16 cellular contexts compared by ENCODE assay signal in the genomic region with DNA sequence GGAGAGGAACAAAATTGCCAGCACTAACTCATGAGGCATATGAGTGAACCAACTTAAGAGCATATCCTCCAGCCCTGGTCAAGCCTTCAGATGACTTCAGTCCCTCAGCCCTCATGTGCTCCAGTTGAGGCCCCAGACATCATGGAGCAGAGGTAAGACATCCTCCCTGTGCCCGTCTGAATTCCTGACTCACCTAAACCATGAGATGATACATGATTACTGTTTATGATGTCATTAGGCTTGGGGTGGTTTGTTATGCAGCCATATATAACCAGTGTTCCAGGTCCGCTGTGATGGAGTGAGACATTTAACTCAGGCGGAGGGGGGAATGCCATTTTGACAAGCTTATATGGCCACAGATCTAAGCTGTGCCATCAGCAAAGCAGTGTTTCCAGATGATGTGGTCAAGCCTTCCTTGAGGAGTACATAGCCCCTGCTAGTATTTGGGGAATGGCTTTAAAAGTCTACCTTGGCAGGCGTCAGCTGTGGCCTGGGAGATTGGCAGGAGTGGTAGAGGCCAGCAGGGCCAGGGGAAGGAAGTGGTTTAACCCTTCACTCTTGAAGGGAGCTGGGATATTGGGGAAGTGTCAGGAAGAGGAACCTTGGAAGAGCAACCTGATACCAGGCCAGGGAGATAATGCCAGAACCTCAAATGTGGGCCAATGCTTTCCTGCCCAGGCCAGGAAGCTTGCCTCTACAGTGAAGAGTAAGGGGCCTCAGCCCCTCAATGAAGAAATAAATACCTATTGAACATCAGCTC.
"Had no signal": no experiment of that assay in that cellular context is flagged by ENCODE, and none has a peak within 500 bp of the region (broad histone marks: within the 10 kb centered on the region; RNA-seq: fewer than 3 reads in every experiment).

No MANE protein-coding gene starts in this region.

- H3K9me3 Mint-ChIP-seq: activated CD4-positive, alpha-beta T cell treated with anti-CD3 and anti-CD28 coated beads, Interleukin-2, amount 10 ng/mL, durations not matched to agents 24 days and 14 days had no signal

- H3K36me3 ChIP-seq: thyroid gland had no signal

- ATAC-seq: activated CD8-positive, alpha-beta T cell treated with anti-CD3 and anti-CD28 coated beads, Interleukin-2, amount 10 ng/mL, durations not matched to agents 7 days and 5 days; left lobe of liver; naive thymus-derived CD4-positive, alpha-beta T cell; stimulated activated memory B cell treated with anti-CD40 and anti-IgM and Interleukin-4, amounts not matched to agents 10 μg/mL and 1 μg/mL and 100 μg/mL, for 72 hours had no signal

- H3K27ac ChIP-seq: thyroid gland had no signal

- H3K27ac Mint-ChIP-seq: activated B cell treated with CpG ODN at 0.5 μM for 24 hours; activated CD4-positive, alpha-beta T cell treated with anti-CD3 and anti-CD28 coated beads, Interleukin-2, amount 10 ng/mL, durations not matched to agents 24 days and 14 days; activated CD8-positive, alpha-beta T cell treated with anti-CD3 and anti-CD28 coated beads, Interleukin-2, amount 10 ng/mL, durations not matched to agents 7 days and 5 days; activated naive CD4-positive, alpha-beta T cell treated with anti-CD3 and anti-CD28 coated beads, Interleukin-2, amount 50 U/mL, for 24 hours; brain; stimulated activated memory B cell treated with anti-CD40 and anti-IgM and Interleukin-4, amounts not matched to agents 10 μg/mL and 1 μg/mL and 100 μg/mL, for 72 hours had no signal

- H3K36me3 Mint-ChIP-seq: activated naive CD4-positive, alpha-beta T cell treated with anti-CD3 and anti-CD28 coated beads, Interleukin-2, amount 50 U/mL, for 24 hours; brain; stimulated activated memory B cell treated with anti-CD40 and anti-IgM and Interleukin-4, amounts not matched to agents 10 μg/mL and 1 μg/mL and 100 μg/mL, for 72 hours had no signal

- H3K4me1 ChIP-seq: thyroid gland had no signal

- DNase-seq: activated B cell treated with CpG ODN at 0.5 μM for 24 hours; activated CD4-positive, alpha-beta T cell treated with anti-CD3 and anti-CD28 coated beads, Interleukin-2, amount 10 ng/mL, durations not matched to agents 24 days and 14 days; activated CD8-positive, alpha-beta memory T cell treated with anti-CD3 and anti-CD28 coated beads, Interleukin-2, amount 50 U/mL, for 4 hours; activated CD8-positive, alpha-beta T cell treated with anti-CD3 and anti-CD28 coated beads, Interleukin-2, amount 10 ng/mL, durations not matched to agents 7 days and 5 days; activated effector memory CD4-positive, alpha-beta T cell treated with anti-CD3 and anti-CD28 coated beads, Interleukin-2, amount 50 U/mL, for 16 hours; activated T-cell treated with anti-CD3 and anti-CD28 coated beads, Interleukin-2, amount 50 U/mL, for 48 hours; amygdala; cortex of kidney; effector memory CD4-positive, alpha-beta T cell; naive thymus-derived CD4-positive, alpha-beta T cell; posterior cingulate gyrus; thyroid gland had no signal

- H3K27me3 Mint-ChIP-seq: activated CD4-positive, alpha-beta T cell treated with anti-CD3 and anti-CD28 coated beads, Interleukin-2, amount 10 ng/mL, durations not matched to agents 24 days and 14 days had no signal

- H3K4me3 ChIP-seq: thyroid gland had no signal

- H3K9me3 ChIP-seq: thyroid gland had no signal

- H3K4me3 Mint-ChIP-seq: activated B cell treated with CpG ODN at 0.5 μM for 24 hours; activated CD4-positive, alpha-beta T cell treated with anti-CD3 and anti-CD28 coated beads, Interleukin-2, amount 10 ng/mL, durations not matched to agents 24 days and 14 days; activated CD8-positive, alpha-beta T cell treated with anti-CD3 and anti-CD28 coated beads, Interleukin-2, amount 10 ng/mL, durations not matched to agents 7 days and 5 days; activated naive CD4-positive, alpha-beta T cell treated with anti-CD3 and anti-CD28 coated beads, Interleukin-2, amount 50 U/mL, for 24 hours; brain; naive thymus-derived CD4-positive, alpha-beta T cell; stimulated activated memory B cell treated with anti-CD40 and anti-IgM and Interleukin-4, amounts not matched to agents 10 μg/mL and 1 μg/mL and 100 μg/mL, for 72 hours had no signal

- H3K27me3 ChIP-seq: thyroid gland had no signal

- H3K4me1 Mint-ChIP-seq: activated B cell treated with CpG ODN at 0.5 μM for 24 hours; activated naive CD4-positive, alpha-beta T cell treated with anti-CD3 and anti-CD28 coated beads, Interleukin-2, amount 50 U/mL, for 24 hours; stimulated activated memory B cell treated with anti-CD40 and anti-IgM and Interleukin-4, amounts not matched to agents 10 μg/mL and 1 μg/mL and 100 μg/mL, for 72 hours had no signal
